ENCODE assay signal across 24 cellular contexts in the genomic region with DNA sequence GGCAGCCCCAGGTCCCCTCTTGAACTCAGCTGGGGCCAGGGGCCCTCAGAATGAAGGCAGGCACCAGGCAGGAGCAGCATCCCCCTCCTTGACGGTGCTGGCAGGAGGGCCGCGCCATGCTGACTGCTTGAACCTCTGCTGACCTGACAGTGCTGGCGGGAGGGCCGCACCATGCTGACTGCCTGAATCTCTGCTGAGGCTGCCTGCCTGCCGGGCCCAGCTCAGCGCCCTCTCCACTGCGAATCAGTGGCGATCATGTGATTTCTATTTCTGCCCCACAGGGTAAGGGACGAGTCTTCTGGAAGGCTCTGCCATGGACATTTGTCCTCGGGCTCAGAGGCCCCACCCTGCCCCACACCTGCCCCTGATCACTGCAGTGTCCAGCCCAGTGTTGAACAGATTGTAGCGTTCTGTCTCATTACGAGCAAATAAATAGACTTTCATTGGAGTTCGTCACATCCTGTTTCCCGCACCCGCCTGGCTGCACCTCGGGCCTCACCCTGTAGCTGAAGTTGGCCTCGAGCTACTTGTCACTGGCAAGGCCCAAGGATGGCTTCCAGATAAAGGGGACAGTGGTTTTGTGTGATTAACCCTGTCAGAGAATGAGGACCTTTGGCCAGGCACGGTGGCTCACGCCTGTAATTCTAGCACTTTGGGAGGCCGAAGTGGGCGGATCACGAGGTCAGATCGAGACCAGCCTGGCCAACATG. TPM values are rescaled to one million over a fixed set of nuclear protein-coding genes. Genes with fewer than 3 reads are reported as not detected.
"Had no signal": no experiment of that assay in that cellular context is flagged by ENCODE, and none has a peak within 500 bp of the region (broad histone marks: within the 10 kb centered on the region; RNA-seq: fewer than 3 reads in every experiment).

No MANE protein-coding gene starts in this region.

- H3K9ac ChIP-seq: parathyroid adenoma had no signal

- H3K4me1 Mint-ChIP-seq: activated B cell treated with CpG ODN at 0.5 μM for 24 hours; activated CD4-positive, alpha-beta T cell treated with anti-CD3 and anti-CD28 coated beads, Interleukin-2, amount 10 ng/mL, durations not matched to agents 24 days and 14 days had no signal

- H3K4me3 ChIP-seq: dorsolateral prefrontal cortex, SJSA1, suprapubic skin had no signal

- DNase-seq: activated B cell treated with CpG ODN at 0.5 μM for 24 hours; activated CD4-positive, alpha-beta T cell treated with anti-CD3 and anti-CD28 coated beads, Interleukin-2, amount 10 ng/mL, durations not matched to agents 24 days and 14 days; activated CD8-positive, alpha-beta memory T cell treated with anti-CD3 and anti-CD28 coated beads, Interleukin-2, amount 50 U/mL, for 48 hours; activated CD8-positive, alpha-beta T cell treated with anti-CD3 and anti-CD28 coated beads, Interleukin-2, amount 10 ng/mL, durations not matched to agents 7 days and 5 days; activated naive CD4-positive, alpha-beta T cell; activated naive CD8-positive, alpha-beta T cell treated with anti-CD3 and anti-CD28 coated beads, Interleukin-2, amount 10 ng/mL, durations not matched to agents 7 days and 5 days; anterior cingulate cortex; dorsolateral prefrontal cortex; hippocampal formation; small intestine; SW 1271; trophoblast cell had no signal

- H3K27ac ChIP-seq: parathyroid adenoma, SJSA1, suprapubic skin had no signal

- H3K27ac Mint-ChIP-seq: activated B cell treated with CpG ODN at 0.5 μM for 24 hours; activated CD4-positive, alpha-beta T cell treated with anti-CD3 and anti-CD28 coated beads, Interleukin-2, amount 10 ng/mL, durations not matched to agents 24 days and 14 days; activated CD8-positive, alpha-beta T cell treated with anti-CD3 and anti-CD28 coated beads, Interleukin-2, amount 10 ng/mL, durations not matched to agents 7 days and 5 days; activated naive CD8-positive, alpha-beta T cell treated with anti-CD3 and anti-CD28 coated beads, Interleukin-2, amount 10 ng/mL, durations not matched to agents 7 days and 5 days; activated T-helper 1 cell treated with anti-CD3 and anti-CD28 coated beads, Interleukin-12 subunit alpha, Interleukin-12 subunit beta, Interleukin-2, Interleukin-4 antibody, amounts not matched to agents 30 ng/mL and 10 ng/mL and 1 ng/mL, durations not matched to agents 14 hours and 24 hours and 36 hours; mesothelial cell of epicardium; stimulated activated naive CD8-positive, alpha-beta T cell treated with anti-CD3 and anti-CD28 coated beads, Interleukin-15, Interleukin-2, amounts not matched to agents 100 ng/mL and 50 ng/mL, for 24 hours had no signal

- FAIRE-seq: keratinocyte, small intestine, TTC549 had no signal

- H3K4me1 ChIP-seq: parathyroid adenoma, SJSA1, suprapubic skin had no signal

- H3K9me3 Mint-ChIP-seq: activated B cell treated with CpG ODN at 0.5 μM for 24 hours; activated CD4-positive, alpha-beta T cell treated with anti-CD3 and anti-CD28 coated beads, Interleukin-2, amount 10 ng/mL, durations not matched to agents 24 days and 14 days; activated naive CD8-positive, alpha-beta T cell treated with anti-CD3 and anti-CD28 coated beads, Interleukin-2, amount 10 ng/mL, durations not matched to agents 7 days and 5 days; activated T-helper 1 cell treated with anti-CD3 and anti-CD28 coated beads, Interleukin-12 subunit alpha, Interleukin-12 subunit beta, Interleukin-2, Interleukin-4 antibody, amounts not matched to agents 30 ng/mL and 10 ng/mL and 1 ng/mL, durations not matched to agents 14 hours and 24 hours and 36 hours; mesothelial cell of epicardium; stimulated activated naive CD8-positive, alpha-beta T cell treated with anti-CD3 and anti-CD28 coated beads, Interleukin-15, Interleukin-2, amounts not matched to agents 100 ng/mL and 50 ng/mL, for 24 hours had no signal

- H3K27me3 Mint-ChIP-seq: activated B cell treated with CpG ODN at 0.5 μM for 24 hours; activated CD4-positive, alpha-beta T cell treated with anti-CD3 and anti-CD28 coated beads, Interleukin-2, amount 10 ng/mL, durations not matched to agents 24 days and 14 days; activated naive CD8-positive, alpha-beta T cell treated with anti-CD3 and anti-CD28 coated beads, Interleukin-2, amount 10 ng/mL, durations not matched to agents 7 days and 5 days; stimulated activated naive CD8-positive, alpha-beta T cell treated with anti-CD3 and anti-CD28 coated beads, Interleukin-15, Interleukin-2, amounts not matched to agents 100 ng/mL and 50 ng/mL, for 24 hours had no signal

- H3K4me3 Mint-ChIP-seq: activated B cell treated with CpG ODN at 0.5 μM for 24 hours; activated CD4-positive, alpha-beta T cell treated with anti-CD3 and anti-CD28 coated beads, Interleukin-2, amount 10 ng/mL, durations not matched to agents 24 days and 14 days; activated CD8-positive, alpha-beta T cell treated with anti-CD3 and anti-CD28 coated beads, Interleukin-2, amount 10 ng/mL, durations not matched to agents 7 days and 5 days; activated naive CD8-positive, alpha-beta T cell treated with anti-CD3 and anti-CD28 coated beads, Interleukin-2, amount 10 ng/mL, durations not matched to agents 7 days and 5 days; activated T-helper 1 cell treated with anti-CD3 and anti-CD28 coated beads, Interleukin-12 subunit alpha, Interleukin-12 subunit beta, Interleukin-2, Interleukin-4 antibody, amounts not matched to agents 30 ng/mL and 10 ng/mL and 1 ng/mL, durations not matched to agents 14 hours and 24 hours and 36 hours; mesothelial cell of epicardium; stimulated activated naive CD8-positive, alpha-beta T cell treated with anti-CD3 and anti-CD28 coated beads, Interleukin-15, Interleukin-2, amounts not matched to agents 100 ng/mL and 50 ng/mL, for 24 hours had no signal

- H3K9me3 ChIP-seq: SJSA1, suprapubic skin had no signal

RNA-seq across cellular contexts. Expression of a gene that starts 8.6 kb away (rescaled TPM):
- total RNA-seq: activated B cell treated with CpG ODN at 0.5 μM for 24 hours; activated CD4-positive, alpha-beta T cell treated with anti-CD3 and anti-CD28 coated beads, Interleukin-2, amount 10 ng/mL, durations not matched to agents 24 days and 14 days; activated CD8-positive, alpha-beta T cell treated with anti-CD3 and anti-CD28 coated beads, Interleukin-2, amount 10 ng/mL, durations not matched to agents 7 days and 5 days; activated naive CD8-positive, alpha-beta T cell treated with anti-CD3 and anti-CD28 coated beads, Interleukin-2, amount 10 ng/mL, durations not matched to agents 7 days and 5 days; activated T-helper 1 cell treated with anti-CD3 and anti-CD28 coated beads, Interleukin-12 subunit alpha, Interleukin-12 subunit beta, Interleukin-2, Interleukin-4 antibody, amounts not matched to agents 30 ng/mL and 10 ng/mL and 1 ng/mL, durations not matched to agents 14 hours and 24 hours and 36 hours; lower leg skin; mesothelial cell of epicardium; renal cortical epithelial cell; SJSA1; suprapubic skin; T-helper 2 cell treated with Interferon-gamma antibody and Interleukin-4, amounts not matched to agents 100 ng/mL and 5 ng/mL, for 36 hours had no signal
- polyA plus RNA-seq: esophagus, keratinocyte, small intestine had no signal
